Comparison of ENCODE assay signal across 8 cellular contexts in genomic region chr5:42583322-42583721, GRCh38.
DNase-seq lines count a peak whose midpoint lies in the region; ATAC-seq and TF ChIP-seq lines count a peak whose summit lies in the region.

No MANE protein-coding gene starts in this region.

- H3K4me1 Mint-ChIP-seq in mesothelial cell of epicardium, result peaks cover 33% of the 10 kb centered on the region

- no peaks in the 10 kb centered on the region for H3K9me3 Mint-ChIP-seq in mesothelial cell of epicardium

- peaks cover 5% of the 10 kb centered on the region for H3K36me3 Mint-ChIP-seq in mesothelial cell of epicardium

- TF ChIP-seq CTCF in SU-DHL-6 (IDR thresholded peaks at IDR 0.05; ENCODE audit: insufficient read depth, low read length, poor library complexity, severe bottlenecking) (peak; percentile 86), mesothelial cell of epicardium (IDR thresholded peaks at IDR 0.05; ENCODE audit: unreplicated experiment) (peak; percentile 73), vagina (IDR thresholded peaks at IDR 0.05) (peak; percentile 57 to 66 (median 65))

- H3K27ac ChIP-seq in SU-DHL-6 (ENCODE audit: low read depth, low read length) (no peak overlapping the region), vagina (no peak overlapping the region)

- no peaks in the 10 kb centered on the region for H3F3A ChIP-seq in SU-DHL-6 (ENCODE audit: insufficient read depth)

- peak; percentile 26 for DNase-seq in NCI-H1694 treated with DMSO at 0.1 percent for 48 hours (lab: John Stamatoyannopoulos, UW)
- no peak for DNase-seq in NCI-H1694 (lab: John Stamatoyannopoulos, UW)
- peak; percentile 52 for DNase-seq in M059J (ENCODE audit: low read depth)
- peak; percentile 52 for DNase-seq in epidermal melanocyte (ENCODE audit: insufficient read length, low spot score)
- DNase-seq in mesothelial cell of epicardium (ENCODE audit: low spot score in 2 of 2, unreplicated experiment in 2 of 2), result no peak
- no peak for DNase-seq in vagina (ENCODE audit: extremely low spot score in 2 of 2)

- peaks cover 21% of the 10 kb centered on the region for H3K4me1 ChIP-seq in vagina

- intact Hi-C loops in vagina (cut with DNase I), result loop anchor here (10.0 kb wide), 1 partner anchor 159 kb away; the partner anchor contains the start of gene GHR

- H3K9me3 ChIP-seq in SU-DHL-6 (ENCODE audit: insufficient read depth, low read length) (no peaks in the 10 kb centered on the region), vagina (no peaks in the 10 kb centered on the region)

- H3K9ac ChIP-seq in SU-DHL-6 (ENCODE audit: low read length), result no peak overlapping the region

- no peak overlapping the region for H3K4me3 ChIP-seq in SU-DHL-6 (ENCODE audit: insufficient read depth, low read length, poor library complexity, severe bottlenecking)
- H3K4me3 ChIP-seq in vagina, result no peak overlapping the region

- no peaks in the 10 kb centered on the region for H3K27me3 ChIP-seq in SU-DHL-6 (ENCODE audit: low read length)
- H3K27me3 ChIP-seq in vagina, result no peaks in the 10 kb centered on the region

- H3K79me2 ChIP-seq in SU-DHL-6 (ENCODE audit: insufficient read depth, low read length), result no peaks in the 10 kb centered on the region

- no peaks in the 10 kb centered on the region for H3K36me3 ChIP-seq in SU-DHL-6 (ENCODE audit: low read length)
- no peaks in the 10 kb centered on the region for H3K36me3 ChIP-seq in vagina

- no peaks in the 10 kb centered on the region for H4K20me1 ChIP-seq in SU-DHL-6 (ENCODE audit: low read depth, low read length)

- H3K4me2 ChIP-seq in SU-DHL-6 (ENCODE audit: low read depth, low read length, poor library complexity, severe bottlenecking), result no peak overlapping the region

- no peak overlapping the region for H3K4me3 Mint-ChIP-seq in mesothelial cell of epicardium

- no peak for TF ChIP-seq POLR2A in vagina (IDR thresholded peaks at IDR 0.05)

- peak; percentile 62 for ATAC-seq in GM21381 (IDR thresholded peaks at IDR 0.05; ENCODE audit: unreplicated experiment)

- no peak overlapping the region for H3K27ac Mint-ChIP-seq in mesothelial cell of epicardium

- H3K9me2 ChIP-seq in SU-DHL-6 (replicated peaks; ENCODE audit: insufficient read depth, low read length), result no peaks in the 10 kb centered on the region

- H2AFZ ChIP-seq in SU-DHL-6 (ENCODE audit: low read depth, low read length, severe bottlenecking), result no peak overlapping the region

- H3K27me3 Mint-ChIP-seq in mesothelial cell of epicardium (ENCODE audit: low read depth), result no peaks in the 10 kb centered on the region

Comparison
In these comparisons a context has a peak if more than half of its experiments do, and no peak if none do; other contexts are left out.
1. DNase-seq: peak in NCI-H1694 treated with DMSO at 0.1 percent for 48 hours (single experiment), M059J (single experiment) and epidermal melanocyte (single experiment); none in NCI-H1694 (single experiment), mesothelial cell of epicardium (0 of 2) and vagina (0 of 2).
2. Peak in every context shown above with its lines, with median percentiles within 50 percentile points of each other: CTCF ChIP-seq.